8 cellular contexts compared by ENCODE assay signal in the genomic region with DNA sequence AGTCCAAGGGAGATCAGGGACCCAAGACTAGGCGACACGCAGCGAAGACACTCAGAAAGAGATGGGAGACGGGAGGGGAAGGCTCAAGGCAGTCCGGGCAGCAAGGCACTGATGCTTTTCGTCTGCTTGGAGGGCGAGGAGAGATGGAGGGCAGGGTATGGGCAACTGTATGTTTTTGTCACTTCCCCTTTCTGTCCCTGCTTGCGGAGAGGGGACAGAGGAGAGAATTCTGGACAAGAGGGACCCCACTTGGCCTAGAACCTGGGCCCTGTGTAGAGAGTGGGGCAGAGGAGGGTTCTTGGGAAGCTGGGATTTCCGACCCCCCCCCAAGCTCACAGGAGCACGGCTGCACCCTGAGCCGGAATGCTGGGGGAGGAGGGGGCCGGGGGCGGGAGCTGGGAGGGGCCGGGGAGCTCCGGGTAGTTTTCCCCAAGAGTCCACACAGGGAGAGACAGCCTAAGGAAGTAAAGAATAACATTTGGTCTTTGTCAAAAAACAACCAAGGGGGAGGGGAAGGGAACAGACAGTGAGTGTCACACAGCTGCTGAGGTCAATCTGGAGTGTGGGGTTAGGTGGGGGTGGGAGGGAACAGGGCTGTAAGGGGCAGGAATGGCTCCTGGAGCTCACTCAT. TPM values are rescaled to one million over a fixed set of nuclear protein-coding genes. Genes with fewer than 3 reads are reported as not detected.
DNase-seq lines count a peak whose midpoint lies in the region; ATAC-seq and TF ChIP-seq lines count a peak whose summit lies in the region.

No MANE protein-coding gene starts in this region.

- H3K36me3 ChIP-seq in iPS-18a (ENCODE audit: control insufficient read depth, low read depth, low read length) (peaks cover 20% of the 10 kb centered on the region), suprapubic skin (peaks cover 31% of the 10 kb centered on the region)

- no peaks in the 10 kb centered on the region for H3K27me3 Mint-ChIP-seq in activated CD4-positive, alpha-beta T cell treated with anti-CD3 and anti-CD28 coated beads, Interleukin-2, amount 10 ng/mL, durations not matched to agents 7 days and 5 days
- peaks cover 1% of the 10 kb centered on the region for H3K27me3 Mint-ChIP-seq in activated CD4-positive, alpha-beta memory T cell treated with anti-CD3 and anti-CD28 coated beads, Interleukin-2, amount 10 ng/mL, durations not matched to agents 7 days and 5 days

- peaks cover 22% of the 10 kb centered on the region for H3K4me1 ChIP-seq in iPS-18a (ENCODE audit: control insufficient read depth, low read depth, low read length)
- H3K4me1 ChIP-seq in suprapubic skin = peaks cover 51% of the 10 kb centered on the region

- H3K9ac ChIP-seq in iPS-18a (ENCODE audit: low read length) = no peak overlapping the region

- H3K27ac ChIP-seq in iPS-18a (ENCODE audit: low read length) = no peak overlapping the region
- peak overlapping the region; percentile 96 for H3K27ac ChIP-seq in suprapubic skin

- H3K9me3 ChIP-seq in iPS-18a (ENCODE audit: control insufficient read depth, low read depth, low read length) (no peaks in the 10 kb centered on the region), suprapubic skin (no peaks in the 10 kb centered on the region)

- no peaks in the 10 kb centered on the region for H3K9me3 Mint-ChIP-seq in activated CD4-positive, alpha-beta T cell treated with anti-CD3 and anti-CD28 coated beads, Interleukin-2, amount 10 ng/mL, durations not matched to agents 7 days and 5 days
- H3K9me3 Mint-ChIP-seq in activated CD4-positive, alpha-beta memory T cell treated with anti-CD3 and anti-CD28 coated beads, Interleukin-2, amount 10 ng/mL, durations not matched to agents 7 days and 5 days = no peaks in the 10 kb centered on the region

- ATAC-seq in GM19351 (IDR thresholded peaks at IDR 0.05; ENCODE audit: unreplicated experiment) = no peak

- H3K4me3 ChIP-seq in iPS-18a (ENCODE audit: low read length) (peak overlapping the region; percentile 95), suprapubic skin (peak overlapping the region; percentile 99)

- H3K36me3 Mint-ChIP-seq in activated CD4-positive, alpha-beta T cell treated with anti-CD3 and anti-CD28 coated beads, Interleukin-2, amount 10 ng/mL, durations not matched to agents 7 days and 5 days (ENCODE audit: low read depth) = peaks cover 12% of the 10 kb centered on the region
- peaks cover 29% of the 10 kb centered on the region for H3K36me3 Mint-ChIP-seq in activated CD4-positive, alpha-beta memory T cell treated with anti-CD3 and anti-CD28 coated beads, Interleukin-2, amount 10 ng/mL, durations not matched to agents 7 days and 5 days (ENCODE audit: low read depth)

- TF ChIP-seq EP300 in suprapubic skin (IDR thresholded peaks at IDR 0.05) = no peak

- 46% methylated on average over 15 of the region's 15 CpGs for WGBS in suprapubic skin

- POLR2A ChIA-PET in activated CD4-positive, alpha-beta T cell treated with anti-CD3 and anti-CD28 coated beads, Interleukin-2, amount 10 ng/mL, durations not matched to agents 7 days and 5 days (lab: Charles Lee) = interaction anchor here (0.7 kb wide), 1 partner anchor 501 kb away, joined by 4 read pairs; no protein-coding TSS in a partner anchor
- POLR2A ChIA-PET in activated CD4-positive, alpha-beta memory T cell treated with anti-CD3 and anti-CD28 coated beads, Interleukin-2, amount 10 ng/mL, durations not matched to agents 7 days and 5 days (lab: Charles Lee) = interaction anchor here (0.6 to 6.8 kb wide), 30 partner anchors 11 to 483 kb away, joined by 3 to 89 read pairs (median 11); partner anchors contain the start of genes AGFG2, AP4M1, GIGYF1 and MCM7

- peak overlapping the region; percentile 92 for H3K4me3 Mint-ChIP-seq in activated CD4-positive, alpha-beta T cell treated with anti-CD3 and anti-CD28 coated beads, Interleukin-2, amount 10 ng/mL, durations not matched to agents 7 days and 5 days
- peak overlapping the region; percentile 95 for H3K4me3 Mint-ChIP-seq in activated CD4-positive, alpha-beta memory T cell treated with anti-CD3 and anti-CD28 coated beads, Interleukin-2, amount 10 ng/mL, durations not matched to agents 7 days and 5 days

- H3K27ac Mint-ChIP-seq in activated CD4-positive, alpha-beta T cell treated with anti-CD3 and anti-CD28 coated beads, Interleukin-2, amount 10 ng/mL, durations not matched to agents 7 days and 5 days = peak overlapping the region; percentile 92
- peak overlapping the region; percentile 97 for H3K27ac Mint-ChIP-seq in activated CD4-positive, alpha-beta memory T cell treated with anti-CD3 and anti-CD28 coated beads, Interleukin-2, amount 10 ng/mL, durations not matched to agents 7 days and 5 days

- TF ChIP-seq POLR2A in suprapubic skin (IDR thresholded peaks at IDR 0.05) = no peak

- H3K27me3 ChIP-seq in iPS-18a (ENCODE audit: control insufficient read depth, insufficient read depth, low read length) = no peaks in the 10 kb centered on the region
- no peaks in the 10 kb centered on the region for H3K27me3 ChIP-seq in suprapubic skin

- CTCF ChIA-PET in activated CD4-positive, alpha-beta T cell treated with anti-CD3 and anti-CD28 coated beads, Interleukin-2, amount 10 ng/mL, durations not matched to agents 7 days and 5 days (lab: Charles Lee) = interaction anchor here (0.6 to 4.0 kb wide), 19 partner anchors 8 to 122 kb away, joined by 3 to 22 read pairs (median 5); partner anchors contain the start of genes MOSPD3 and POP7
- CTCF ChIA-PET in activated CD4-positive, alpha-beta memory T cell treated with anti-CD3 and anti-CD28 coated beads, Interleukin-2, amount 10 ng/mL, durations not matched to agents 7 days and 5 days (lab: Charles Lee) = interaction anchor here (0.5 to 4.8 kb wide), 13 partner anchors 13 to 450 kb away, joined by 3 to 47 read pairs (median 4); partner anchors contain the start of genes MOSPD3 and POP7

- H3K4me1 Mint-ChIP-seq in activated CD4-positive, alpha-beta T cell treated with anti-CD3 and anti-CD28 coated beads, Interleukin-2, amount 10 ng/mL, durations not matched to agents 7 days and 5 days = peaks cover 27% of the 10 kb centered on the region
- H3K4me1 Mint-ChIP-seq in activated CD4-positive, alpha-beta memory T cell treated with anti-CD3 and anti-CD28 coated beads, Interleukin-2, amount 10 ng/mL, durations not matched to agents 7 days and 5 days = peaks cover 30% of the 10 kb centered on the region

- no peak for DNase-seq in activated CD4-positive, alpha-beta T cell treated with anti-CD3 and anti-CD28 coated beads, Interleukin-2, amount 10 ng/mL, durations not matched to agents 7 days and 5 days
- DNase-seq in activated CD4-positive, alpha-beta T cell treated with anti-CD3 and anti-CD28 coated beads, Interleukin-2, amount 50 U/mL, for 4 hours = no peak
- no peak for DNase-seq in activated CD4-positive, alpha-beta memory T cell treated with anti-CD3 and anti-CD28 coated beads, Interleukin-2, amount 10 ng/mL, durations not matched to agents 7 days and 5 days
- DNase-seq in suprapubic skin (ENCODE audit: low spot score in 2 of 2) (no peak), AG08395 (ENCODE audit: low spot score) (no peak), ureter (ENCODE audit: low spot score) (no peak)

- no peak for TF ChIP-seq CTCF in suprapubic skin (IDR thresholded peaks at IDR 0.05)

RNA-seq across cellular contexts. Expression of gene LRCH4, which starts 1.8 kb away (rescaled TPM):
- 100 to 1,000 TPM; 189 to 217 TPM for total RNA-seq in activated CD4-positive, alpha-beta T cell treated with anti-CD3 and anti-CD28 coated beads, Interleukin-2, amount 10 ng/mL, durations not matched to agents 7 days and 5 days
- total RNA-seq in activated CD4-positive, alpha-beta memory T cell treated with anti-CD3 and anti-CD28 coated beads, Interleukin-2, amount 10 ng/mL, durations not matched to agents 7 days and 5 days = 100 to 1,000 TPM; 199 to 204 TPM
- total RNA-seq in suprapubic skin (100 to 1,000 TPM in 1 of 4 donors, 10 to 100 TPM in 3; 37.6 to 101 (median 56.2) TPM), ureter (52.4 TPM)

RNA-seq across cellular contexts. Expression of gene FBXO24, which starts 2.0 kb away (rescaled TPM):
- 1 to 10 TPM; 1.3 to 1.5 TPM for total RNA-seq in activated CD4-positive, alpha-beta T cell treated with anti-CD3 and anti-CD28 coated beads, Interleukin-2, amount 10 ng/mL, durations not matched to agents 7 days and 5 days
- 1 to 10 TPM; 1.8 to 2.7 TPM for total RNA-seq in activated CD4-positive, alpha-beta memory T cell treated with anti-CD3 and anti-CD28 coated beads, Interleukin-2, amount 10 ng/mL, durations not matched to agents 7 days and 5 days
- total RNA-seq in suprapubic skin (1 to 10 TPM in 1 of 4 donors, under 1 TPM in 3; 0.47 to 2.4 (median 0.57) TPM), ureter (0.29 TPM)

RNA-seq across cellular contexts. Expression of gene SAP25, which starts 10.5 kb away (rescaled TPM):
- total RNA-seq in activated CD4-positive, alpha-beta T cell treated with anti-CD3 and anti-CD28 coated beads, Interleukin-2, amount 10 ng/mL, durations not matched to agents 7 days and 5 days = 10 to 100 TPM; 34.6 to 36.1 TPM
- 10 to 100 TPM; 29.1 to 30.0 TPM for total RNA-seq in activated CD4-positive, alpha-beta memory T cell treated with anti-CD3 and anti-CD28 coated beads, Interleukin-2, amount 10 ng/mL, durations not matched to agents 7 days and 5 days
- total RNA-seq in suprapubic skin = 1 to 10 TPM in 2 of 4 donors, not detected in 2; 2.7 to 3.8 TPM
- 2.8 TPM for total RNA-seq in ureter

RNA-seq across cellular contexts. Expression of gene PCOLCE, which starts 18.0 kb away (rescaled TPM):
- total RNA-seq in activated CD4-positive, alpha-beta T cell treated with anti-CD3 and anti-CD28 coated beads, Interleukin-2, amount 10 ng/mL, durations not matched to agents 7 days and 5 days = 10 to 100 TPM; 17.3 to 18.3 TPM
- total RNA-seq in activated CD4-positive, alpha-beta memory T cell treated with anti-CD3 and anti-CD28 coated beads, Interleukin-2, amount 10 ng/mL, durations not matched to agents 7 days and 5 days = 10 to 100 TPM; 16.0 to 18.7 TPM
- total RNA-seq in suprapubic skin (10 to 100 TPM; 14.1 to 18.3 (median 15.6) TPM), ureter (76.4 TPM)

RNA-seq across cellular contexts. Expression of gene MOSPD3, which starts 28.2 kb away (rescaled TPM):
- total RNA-seq in activated CD4-positive, alpha-beta T cell treated with anti-CD3 and anti-CD28 coated beads, Interleukin-2, amount 10 ng/mL, durations not matched to agents 7 days and 5 days = 10 to 100 TPM; 59.7 to 66.7 TPM
- 10 to 100 TPM; 47.2 to 53.3 TPM for total RNA-seq in activated CD4-positive, alpha-beta memory T cell treated with anti-CD3 and anti-CD28 coated beads, Interleukin-2, amount 10 ng/mL, durations not matched to agents 7 days and 5 days
- 10 to 100 TPM; 18.0 to 35.5 (median 28.5) TPM for total RNA-seq in suprapubic skin
- total RNA-seq in ureter = 18.0 TPM
